23 cellular contexts compared by ENCODE assay signal in the genomic region with DNA sequence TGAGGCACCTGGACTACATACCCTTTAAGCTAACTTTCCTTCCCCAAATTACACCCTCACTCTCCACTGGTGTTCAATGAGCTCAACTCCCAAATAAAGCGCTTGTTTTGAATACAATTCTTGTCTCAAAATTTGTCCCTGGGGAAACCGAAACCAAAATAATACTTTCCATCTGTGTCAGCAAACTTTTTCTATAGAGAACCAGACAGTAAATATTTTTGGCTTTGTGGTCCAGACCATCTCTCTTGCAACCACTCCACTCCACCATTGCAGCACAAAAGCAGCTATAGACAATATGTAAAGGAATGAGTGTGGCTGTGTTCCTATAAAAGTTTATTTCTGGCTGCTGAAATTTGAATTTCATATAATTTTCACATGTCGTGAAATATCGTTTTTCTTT.
"Had no signal": no experiment of that assay in that cellular context is flagged by ENCODE, and none has a peak within 500 bp of the region (broad histone marks: within the 10 kb centered on the region; RNA-seq: fewer than 3 reads in every experiment).

No MANE protein-coding gene starts in this region.

- H3K4me1 ChIP-seq: heart left ventricle, parathyroid adenoma, prostate gland, testis, transverse colon had no signal

- H2AFZ ChIP-seq: parathyroid adenoma had no signal

- H3K27ac ChIP-seq: dorsolateral prefrontal cortex, heart left ventricle, parathyroid adenoma, prostate gland, testis, transverse colon had no signal

- H3K4me3 ChIP-seq: heart left ventricle, lung, prostate gland, skin epidermis, testis, transverse colon had no signal

- H3K9ac ChIP-seq: parathyroid adenoma had no signal

- H3K9me3 Mint-ChIP-seq: nephron; stimulated activated naive B cell treated with anti-CD40 and anti-IgM and Interleukin-4, amounts not matched to agents 10 μg/mL and 1 μg/mL and 100 μg/mL, for 72 hours; stimulated activated naive CD8-positive, alpha-beta T cell treated with anti-CD3 and anti-CD28 coated beads, Interleukin-15, amount 100 ng/mL, for 72 hours had no signal

- H3K36me3 Mint-ChIP-seq: naive B cell; stimulated activated naive B cell treated with anti-CD40 and anti-IgM and Interleukin-4, amounts not matched to agents 10 μg/mL and 1 μg/mL and 100 μg/mL, for 72 hours had no signal

- H3K9me3 ChIP-seq: heart left ventricle, prostate gland, testis, transverse colon had no signal

- DNase-seq: cortex of kidney; effector CD8-positive, alpha-beta T cell; heart left ventricle; hippocampal formation; left colon; left ventricle myocardium superior; mesenchymal stem cell; midbrain; naive B cell; occipital lobe; stimulated activated CD4-positive, alpha-beta T cell treated with anti-CD3 and anti-CD28 coated beads, Interleukin-2, amount 100 ng/mL, for 24 hours; stimulated activated CD4-positive, alpha-beta T cell treated with anti-CD3 and anti-CD28 coated beads, Interleukin-4, amount 100 ng/mL, for 4 hours; stimulated activated naive B cell treated with anti-CD40 and anti-IgM and Interleukin-4, amounts not matched to agents 10 μg/mL and 1 μg/mL and 100 μg/mL, for 72 hours; stimulated activated naive CD8-positive, alpha-beta T cell treated with anti-CD3 and anti-CD28 coated beads, Interleukin-15, amount 100 ng/mL, for 72 hours; testis; transverse colon had no signal

- H3K27me3 ChIP-seq: testis, transverse colon had no signal

- H3K4me3 Mint-ChIP-seq: naive B cell; nephron; stimulated activated naive B cell treated with anti-CD40 and anti-IgM and Interleukin-4, amounts not matched to agents 10 μg/mL and 1 μg/mL and 100 μg/mL, for 72 hours; stimulated activated naive CD8-positive, alpha-beta T cell treated with anti-CD3 and anti-CD28 coated beads, Interleukin-15, amount 100 ng/mL, for 72 hours had no signal

- ATAC-seq: heart left ventricle; left colon; left ventricle myocardium superior; sciatic nerve; stimulated activated naive B cell treated with anti-CD40 and anti-IgM and Interleukin-4, amounts not matched to agents 10 μg/mL and 1 μg/mL and 100 μg/mL, for 72 hours; stimulated activated naive CD8-positive, alpha-beta T cell treated with anti-CD3 and anti-CD28 coated beads, Interleukin-15, amount 100 ng/mL, for 72 hours had no signal

- H3K36me3 ChIP-seq: heart left ventricle, prostate gland, transverse colon had no signal

- H3K4me1 Mint-ChIP-seq: naive B cell; stimulated activated naive B cell treated with anti-CD40 and anti-IgM and Interleukin-4, amounts not matched to agents 10 μg/mL and 1 μg/mL and 100 μg/mL, for 72 hours; stimulated activated naive CD8-positive, alpha-beta T cell treated with anti-CD3 and anti-CD28 coated beads, Interleukin-15, amount 100 ng/mL, for 72 hours had no signal

- H3K79me2 ChIP-seq: parathyroid adenoma had no signal

- H3K27ac Mint-ChIP-seq: naive B cell; nephron; stimulated activated naive B cell treated with anti-CD40 and anti-IgM and Interleukin-4, amounts not matched to agents 10 μg/mL and 1 μg/mL and 100 μg/mL, for 72 hours; stimulated activated naive CD8-positive, alpha-beta T cell treated with anti-CD3 and anti-CD28 coated beads, Interleukin-15, amount 100 ng/mL, for 72 hours had no signal
